ENCODE assay signal across 19 cellular contexts in genomic region chr7:69182596-69183467, GRCh38.
DNase-seq lines count a peak whose midpoint lies in the region; ATAC-seq lines count a peak whose summit lies in the region.
"Had no signal": no experiment of that assay in that cellular context is flagged by ENCODE, and none has a peak within 500 bp of the region (broad histone marks: within the 10 kb centered on the region; RNA-seq: fewer than 3 reads in every experiment).

No MANE protein-coding gene starts in this region.

- H3K9me3 Mint-ChIP-seq in activated CD4-positive, alpha-beta T cell treated with anti-CD3 and anti-CD28 coated beads, Interleukin-2, amount 10 ng/mL, durations not matched to agents 7 days and 5 days = peaks cover 15% of the 10 kb centered on the region
- H3K9me3 Mint-ChIP-seq in naive thymus-derived CD8-positive, alpha-beta T cell = peaks cover 0 to 28% (median 14%) of the 10 kb centered on the region in 9 donors

- H3K27ac ChIP-seq in Karpas-422 (ENCODE audit: low read length) = peak overlapping the region; percentile 92
- H3K27ac ChIP-seq: 22Rv1, psoas muscle, SJSA1, upper lobe of right lung, VCaP had no signal

- H3K4me1 Mint-ChIP-seq in activated CD4-positive, alpha-beta T cell treated with anti-CD3 and anti-CD28 coated beads, Interleukin-2, amount 10 ng/mL, durations not matched to agents 7 days and 5 days = peaks cover 16% of the 10 kb centered on the region
- H3K4me1 Mint-ChIP-seq in naive thymus-derived CD8-positive, alpha-beta T cell = peaks cover 4 to 33% (median 23%) of the 10 kb centered on the region in 4 donors
- H3K4me1 Mint-ChIP-seq: activated CD4-positive, alpha-beta T cell treated with anti-CD3 and anti-CD28 coated beads, Interleukin-2, amount 10 ng/mL, durations not matched to agents 24 days and 14 days; T-helper 17 cell had no signal

- POLR2A ChIA-PET in activated CD4-positive, alpha-beta T cell treated with anti-CD3 and anti-CD28 coated beads, Interleukin-2, amount 10 ng/mL, durations not matched to agents 7 days and 5 days (lab: Charles Lee) = no interaction called here
- POLR2A ChIA-PET in naive thymus-derived CD8-positive, alpha-beta T cell (lab: Charles Lee) = no interaction called here

- peak overlapping the region; percentile 54 for H3K4me2 ChIP-seq in Karpas-422 (ENCODE audit: low read depth, low read length, poor library complexity, severe bottlenecking)

- H4K20me1 ChIP-seq in Karpas-422 (ENCODE audit: insufficient read depth, low read depth, low read length) = no peaks in the 10 kb centered on the region

- H3K4me3 Mint-ChIP-seq in activated CD4-positive, alpha-beta T cell treated with anti-CD3 and anti-CD28 coated beads, Interleukin-2, amount 10 ng/mL, durations not matched to agents 7 days and 5 days = no peak overlapping the region
- peak overlapping the region in 7 of 10 donors; percentile 2 to 66 (median 18) for H3K4me3 Mint-ChIP-seq in naive thymus-derived CD8-positive, alpha-beta T cell
- H3K4me3 Mint-ChIP-seq: activated CD4-positive, alpha-beta T cell treated with anti-CD3 and anti-CD28 coated beads, Interleukin-2, amount 10 ng/mL, durations not matched to agents 24 days and 14 days; activated naive CD8-positive, alpha-beta T cell treated with anti-CD3 and anti-CD28 coated beads for 36 hours; T-helper 17 cell had no signal

- H3K4me1 ChIP-seq in Karpas-422 (ENCODE audit: low read length) = peaks cover 64% of the 10 kb centered on the region
- H3K4me1 ChIP-seq: psoas muscle, SJSA1, upper lobe of right lung had no signal

- H3K9ac ChIP-seq in Karpas-422 (ENCODE audit: low read length) = peak overlapping the region; percentile 22

- H3K9me3 ChIP-seq in Karpas-422 (ENCODE audit: low read length) = no peaks in the 10 kb centered on the region
- H3K9me3 ChIP-seq: psoas muscle, SJSA1, upper lobe of right lung had no signal

- H3K27me3 ChIP-seq in Karpas-422 (ENCODE audit: low read length) = no peaks in the 10 kb centered on the region
- H3K27me3 ChIP-seq: SJSA1, upper lobe of right lung had no signal

- H3K36me3 ChIP-seq in Karpas-422 (ENCODE audit: insufficient read depth, low read length) = no peaks in the 10 kb centered on the region
- H3K36me3 ChIP-seq: SJSA1, upper lobe of right lung had no signal

- H3K27me3 Mint-ChIP-seq in activated CD4-positive, alpha-beta T cell treated with anti-CD3 and anti-CD28 coated beads, Interleukin-2, amount 10 ng/mL, durations not matched to agents 7 days and 5 days = no peaks in the 10 kb centered on the region
- H3K27me3 Mint-ChIP-seq in naive thymus-derived CD8-positive, alpha-beta T cell = no peaks in the 10 kb centered on the region
- H3K27me3 Mint-ChIP-seq: activated CD4-positive, alpha-beta T cell treated with anti-CD3 and anti-CD28 coated beads, Interleukin-2, amount 10 ng/mL, durations not matched to agents 24 days and 14 days; activated naive CD8-positive, alpha-beta T cell treated with anti-CD3 and anti-CD28 coated beads for 36 hours; T-helper 17 cell had no signal

- peak overlapping the region; percentile 46 for H3K27ac Mint-ChIP-seq in activated CD4-positive, alpha-beta T cell treated with anti-CD3 and anti-CD28 coated beads, Interleukin-2, amount 10 ng/mL, durations not matched to agents 7 days and 5 days
- peak overlapping the region in 8 of 10 donors; percentile 2 to 85 (median 22) for H3K27ac Mint-ChIP-seq in naive thymus-derived CD8-positive, alpha-beta T cell
- H3K27ac Mint-ChIP-seq: activated CD4-positive, alpha-beta T cell treated with anti-CD3 and anti-CD28 coated beads, Interleukin-2, amount 10 ng/mL, durations not matched to agents 24 days and 14 days; activated naive CD8-positive, alpha-beta T cell treated with anti-CD3 and anti-CD28 coated beads for 36 hours; T-helper 17 cell had no signal

- no peak for DNase-seq in activated CD4-positive, alpha-beta T cell treated with anti-CD3 and anti-CD28 coated beads, Interleukin-2, amount 10 ng/mL, durations not matched to agents 7 days and 5 days
- DNase-seq in activated CD4-positive, alpha-beta T cell treated with anti-CD3 and anti-CD28 coated beads, Interleukin-2, amount 50 U/mL, for 1 hour = no peak
- peak; percentile 74 for DNase-seq in Karpas-422
- DNase-seq in SKM-1 treated with dmso at 0.1 percent for 144 hours (lab: John Stamatoyannopoulos, UW; ENCODE audit: unreplicated experiment) = peak; percentile 64
- DNase-seq in naive thymus-derived CD8-positive, alpha-beta T cell = no peak
- DNase-seq in NCI-H128 (lab: John Stamatoyannopoulos, UW; ENCODE audit: unreplicated experiment) = no peak
- no peak for DNase-seq in GDM1 (lab: John Stamatoyannopoulos, UW)
- DNase-seq: activated CD4-positive, alpha-beta T cell treated with anti-CD3 and anti-CD28 coated beads, Interleukin-2, amount 10 ng/mL, durations not matched to agents 24 days and 14 days; activated naive CD8-positive, alpha-beta T cell treated with anti-CD3 and anti-CD28 coated beads for 36 hours; NCI-H1436; NCI-H510A; psoas muscle; T-helper 17 cell; upper lobe of right lung had no signal

- H3K36me3 Mint-ChIP-seq in activated CD4-positive, alpha-beta T cell treated with anti-CD3 and anti-CD28 coated beads, Interleukin-2, amount 10 ng/mL, durations not matched to agents 7 days and 5 days (ENCODE audit: low read depth) = peaks cover 5% of the 10 kb centered on the region
- H3K36me3 Mint-ChIP-seq in naive thymus-derived CD8-positive, alpha-beta T cell = peaks cover 0 to 6% (median 5%) of the 10 kb centered on the region in 3 donors

- 0 out of 2 replicates have a peak overlapping the region, but pooled peaks have one; percentile 2 for H3K4me3 ChIP-seq in Karpas-422 (ENCODE audit: low read length)
- H3K4me3 ChIP-seq: lung, psoas muscle, SJSA1, upper lobe of right lung had no signal

- H3K79me2 ChIP-seq in Karpas-422 (ENCODE audit: low read length) = no peaks in the 10 kb centered on the region

- H2AFZ ChIP-seq in Karpas-422 (ENCODE audit: low read length) = peak overlapping the region; percentile 24

- CTCF ChIA-PET in activated CD4-positive, alpha-beta T cell treated with anti-CD3 and anti-CD28 coated beads, Interleukin-2, amount 10 ng/mL, durations not matched to agents 7 days and 5 days (lab: Charles Lee) = no interaction called here

- no peak for ATAC-seq in naive thymus-derived CD8-positive, alpha-beta T cell
- ATAC-seq in HG03432 (IDR thresholded peaks at IDR 0.05; ENCODE audit: unreplicated experiment) = no peak
- ATAC-seq: psoas muscle, T-helper 17 cell, upper lobe of right lung had no signal

- no peaks in the 10 kb centered on the region for H3K9me2 ChIP-seq in Karpas-422 (replicated peaks; ENCODE audit: insufficient read depth, low read length)

Comparison
In these comparisons a context has a peak if more than half of its experiments do, and no peak if none do; other contexts are left out.
1. DNase-seq: peak in Karpas-422 (single experiment) and SKM-1 treated with dmso at 0.1 percent for 144 hours (single experiment); none in activated CD4-positive, alpha-beta T cell treated with anti-CD3 and anti-CD28 coated beads, Interleukin-2, amount 10 ng/mL, durations not matched to agents 7 days and 5 days (single experiment), activated CD4-positive, alpha-beta T cell treated with anti-CD3 and anti-CD28 coated beads, Interleukin-2, amount 50 U/mL, for 1 hour (single experiment), naive thymus-derived CD8-positive, alpha-beta T cell (0 of 10), NCI-H128 (single experiment) and GDM1 (single experiment).